8 cellular contexts compared by ENCODE assay signal in the genomic region with DNA sequence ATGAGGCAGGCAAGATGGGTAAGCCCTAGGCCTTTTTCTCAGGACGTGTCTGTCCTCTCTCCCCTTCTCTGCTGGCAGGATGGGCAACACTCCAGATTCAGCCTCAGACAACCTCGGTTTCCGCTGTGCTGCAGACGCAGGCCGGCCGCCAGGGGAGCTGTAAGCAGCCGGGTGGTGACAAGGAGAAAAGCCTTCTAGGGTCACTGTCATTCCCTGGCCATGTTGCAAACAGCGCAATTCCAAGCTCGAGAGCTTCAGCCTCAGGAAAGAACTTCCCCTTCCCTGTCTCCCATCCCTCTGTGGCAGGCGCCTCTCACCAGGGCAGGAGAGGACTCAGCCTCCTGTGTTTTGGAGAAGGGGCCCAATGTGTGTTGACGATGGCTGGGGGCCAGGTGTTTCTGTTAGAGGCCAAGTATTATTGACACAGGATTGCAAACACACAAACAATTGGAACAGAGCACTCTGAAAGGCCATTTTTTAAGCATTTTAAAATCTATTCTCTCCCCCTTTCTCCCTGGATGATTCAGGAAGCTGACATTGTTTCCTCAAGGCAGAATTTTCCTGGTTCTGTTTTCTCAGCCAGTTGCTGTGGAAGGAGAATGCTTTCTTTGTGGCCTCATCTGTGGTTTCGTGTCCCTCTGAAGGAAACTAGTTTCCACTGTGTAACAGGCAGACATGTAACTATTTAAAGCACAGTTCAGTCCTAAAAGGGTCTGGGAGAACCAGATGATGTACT. TPM values are rescaled to one million over a fixed set of nuclear protein-coding genes. Genes with fewer than 3 reads are reported as not detected.
A peak's percentile ranks its signal among the peaks of the same experiment; 100 is the strongest.
DNase-seq lines count a peak whose midpoint lies in the region; ATAC-seq, FAIRE-seq and TF ChIP-seq lines count a peak whose summit lies in the region.

No MANE protein-coding gene starts in this region.

- H3K79me2 ChIP-seq in PC-3 (ENCODE audit: low read length) (no peaks in the 10 kb centered on the region), parathyroid adenoma (no peaks in the 10 kb centered on the region)

- H3K4me3 ChIP-seq in PC-3 (ENCODE audit: low read length) (no peak overlapping the region), parathyroid adenoma (ENCODE audit: low read depth, low read length) (no peak overlapping the region)

- no peaks in the 10 kb centered on the region for H4K20me1 ChIP-seq in PC-3 (ENCODE audit: low read length)

- intact Hi-C loops in PC-3 (cut with micrococcal nuclease): no loop called here

- no peak overlapping the region for H3K4me2 ChIP-seq in PC-3 (ENCODE audit: low read length)
- no peak overlapping the region for H3K4me2 ChIP-seq in parathyroid adenoma (ENCODE audit: low read length)

- H3K27me3 ChIP-seq in PC-3 (ENCODE audit: low read length) (no peaks in the 10 kb centered on the region), parathyroid adenoma (ENCODE audit: control insufficient read depth, insufficient read depth, low read length) (no peaks in the 10 kb centered on the region)

- H3F3A ChIP-seq in PC-3 (ENCODE audit: low read length, unreplicated experiment): no peaks in the 10 kb centered on the region

- DNase-seq in DMS53 (lab: John Stamatoyannopoulos, UW): peak; percentile 92
- peak; percentile 41 for DNase-seq in PC-3
- peak; percentile 90 for DNase-seq in fibroblast of gingiva (ENCODE audit: low read depth)
- no peak for DNase-seq in HTR-8/SVneo (ENCODE audit: insufficient read length, low spot score)

- H3K9me2 ChIP-seq in PC-3 (replicated peaks; ENCODE audit: low read length): no peaks in the 10 kb centered on the region

- peak; percentile 44 for ATAC-seq in PC-3
- ATAC-seq in GM21390 (IDR thresholded peaks at IDR 0.05; ENCODE audit: unreplicated experiment): no peak
- ATAC-seq in GM19455 (IDR thresholded peaks at IDR 0.05; ENCODE audit: unreplicated experiment): no peak
- ATAC-seq in HG02763 (IDR thresholded peaks at IDR 0.05; ENCODE audit: unreplicated experiment): no peak

- TSS peak; percentile 47 for BruUV-seq in PC-3 (replicated peaks; lab: Mats Ljungman, UMichigan)

- H3K9ac ChIP-seq in PC-3 (ENCODE audit: low read length) (no peak overlapping the region), parathyroid adenoma (no peak overlapping the region)

- CTCF ChIA-PET in PC-3 (lab: Charles Lee): interaction anchor here (0.6 kb wide), 1 partner anchor 42 kb away, joined by 6 read pairs; no protein-coding TSS in a partner anchor

- no peaks in the 10 kb centered on the region; the same call in 1 of the 2 replicates for H3K36me3 ChIP-seq in PC-3 (ENCODE audit: low read depth, low read length)
- H3K36me3 ChIP-seq in parathyroid adenoma (ENCODE audit: control insufficient read depth, insufficient read depth, low read length): no peaks in the 10 kb centered on the region

- no peak overlapping the region for H2AFZ ChIP-seq in PC-3 (ENCODE audit: low read length)
- H2AFZ ChIP-seq in parathyroid adenoma: no peak overlapping the region

- no peak for FAIRE-seq in HTR-8/SVneo (lab: Jason Lieb, UNC)

- peak; percentile 50 for TF ChIP-seq CTCF in PC-3 (conservative IDR thresholded peaks at IDR 0.05; ENCODE audit: low read depth, low read length)
- TF ChIP-seq CTCF in parathyroid adenoma (IDR thresholded peaks at IDR 0.05): peak; percentile 65

- POLR2A ChIA-PET in PC-3 (lab: Charles Lee; ENCODE audit: unreplicated experiment): no interaction called here

- no peaks in the 10 kb centered on the region for H3K9me3 ChIP-seq in PC-3 (ENCODE audit: low read length)
- H3K9me3 ChIP-seq in parathyroid adenoma (ENCODE audit: control insufficient read depth, low read length): no peaks in the 10 kb centered on the region

- H3K4me1 ChIP-seq in PC-3 (ENCODE audit: insufficient read depth, low read length) (peaks cover 4% of the 10 kb centered on the region), parathyroid adenoma (no peaks in the 10 kb centered on the region)

- H3K27ac ChIP-seq in PC-3 (ENCODE audit: low read length): no peak overlapping the region
- H3K27ac ChIP-seq in parathyroid adenoma: peak overlapping the region; percentile 26

RNA-seq across cellular contexts. Expression of a gene that starts 13.1 kb away (rescaled TPM):
- total RNA-seq in PC-3 (2014; rRNA removed): 0.75 and 1.3 TPM in 2 replicates

RNA-seq across cellular contexts. Expression of a gene that starts 15.5 kb away (rescaled TPM):
- 57.4 and 65.6 TPM in 2 replicates for total RNA-seq in PC-3 (2014; rRNA removed)

RNA-seq across cellular contexts. Expression of a gene that starts 26.7 kb away (rescaled TPM):
- total RNA-seq in PC-3 (2014; rRNA removed): 499 and 578 TPM in 2 replicates

RNA-seq across cellular contexts. Expression of a gene that starts 28.1 kb away (rescaled TPM):
- 316 and 338 TPM in 2 replicates for total RNA-seq in PC-3 (2014; rRNA removed)

RNA-seq across cellular contexts. Expression of a gene that starts 28.4 kb away (rescaled TPM):
- total RNA-seq in PC-3 (2014; rRNA removed): 54.0 and 66.3 TPM in 2 replicates
